Comparison of ENCODE assay signal across 9 cellular contexts in the genomic region with DNA sequence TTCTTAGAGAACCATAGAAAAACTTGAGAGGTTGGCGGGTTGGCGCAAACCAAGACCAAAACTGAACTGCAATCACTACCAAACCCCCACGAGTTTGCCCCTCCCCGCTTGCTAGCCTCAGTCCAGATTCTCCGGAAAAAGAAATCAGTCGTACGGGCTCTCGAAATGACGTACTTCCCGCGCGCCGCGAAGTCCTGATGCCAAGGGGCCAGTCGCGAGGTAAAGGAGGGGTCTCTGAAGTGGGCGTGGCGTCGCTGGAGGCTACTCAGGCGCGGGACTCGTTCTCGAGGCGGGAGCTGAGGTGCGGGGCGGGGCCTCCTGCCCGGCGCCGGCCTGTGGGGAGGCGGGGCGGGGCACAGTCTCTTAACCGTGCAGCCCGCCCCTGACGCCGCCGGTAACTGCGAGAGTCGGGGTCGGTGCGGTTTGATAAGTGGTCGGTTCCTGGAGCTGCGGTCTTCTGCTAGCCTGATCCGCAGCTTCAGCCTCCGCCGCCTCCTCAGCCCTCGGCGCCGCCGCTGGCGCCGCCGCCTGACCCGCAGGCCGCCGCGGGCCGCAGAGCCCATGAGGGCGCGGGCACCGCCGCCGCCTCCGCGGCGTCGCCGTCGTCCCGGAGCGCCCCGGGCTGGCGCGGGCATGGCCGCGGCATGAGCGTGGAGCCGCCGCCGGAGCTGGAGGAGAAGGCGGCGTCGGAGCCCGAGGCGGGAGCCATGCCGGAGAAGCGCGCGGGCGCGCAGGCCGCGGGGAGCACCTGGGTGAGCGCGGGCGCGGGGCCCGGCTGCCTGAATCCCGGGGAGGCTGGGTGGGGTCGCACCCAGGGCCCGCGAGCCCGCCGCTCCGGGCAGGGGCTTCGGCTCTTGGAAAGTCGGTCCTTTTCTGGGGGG. TPM values are rescaled to one million over a fixed set of nuclear protein-coding genes. Genes with fewer than 3 reads are reported as not detected.
A peak's percentile ranks its signal among the peaks of the same experiment; 100 is the strongest.
DNase-seq lines count a peak whose midpoint lies in the region; ATAC-seq lines count a peak whose summit lies in the region.
"Not testable (repeated sequence)": the region's sequence is repeated elsewhere in the genome, so short reads cannot be mapped to it uniquely, and the experiment has no call there.
"Had no signal": no experiment of that assay in that cellular context is flagged by ENCODE, and none has a peak within 500 bp of the region (broad histone marks: within the 10 kb centered on the region; RNA-seq: fewer than 3 reads in every experiment).

No MANE protein-coding gene starts in this region.

- H3K27ac Mint-ChIP-seq in activated CD4-positive, alpha-beta T cell treated with anti-CD3 and anti-CD28 coated beads, Interleukin-2, amount 10 ng/mL, durations not matched to agents 24 days and 14 days = peak overlapping the region; percentile 91

- peaks cover 12% of the 10 kb centered on the region for H3K4me1 Mint-ChIP-seq in activated CD4-positive, alpha-beta T cell treated with anti-CD3 and anti-CD28 coated beads, Interleukin-2, amount 10 ng/mL, durations not matched to agents 24 days and 14 days

- ATAC-seq in GM19395 (IDR thresholded peaks at IDR 0.05; ENCODE audit: unreplicated experiment) = peak; percentile 90
- ATAC-seq in HG03521 (IDR thresholded peaks at IDR 0.05; ENCODE audit: unreplicated experiment) = peak; percentile 87
- ATAC-seq in left lobe of liver = peak; percentile 99

- not testable (repeated sequence) for H3K9me3 Mint-ChIP-seq in activated CD4-positive, alpha-beta T cell treated with anti-CD3 and anti-CD28 coated beads, Interleukin-2, amount 10 ng/mL, durations not matched to agents 24 days and 14 days

- DNase-seq in CD1c-positive myeloid dendritic cell (ENCODE audit: extremely low spot score) = peak; percentile 93
- DNase-seq in NCI-H526 treated with DMSO at 0.1 percent for 48 hours (lab: John Stamatoyannopoulos, UW) = peak; percentile 73
- peak; percentile 98 for DNase-seq in activated CD4-positive, alpha-beta T cell treated with anti-CD3 and anti-CD28 coated beads, Interleukin-2, amount 10 ng/mL, durations not matched to agents 24 days and 14 days
- DNase-seq in dedifferentiated amniotic fluid mesenchymal stem cell (ENCODE audit: extremely low spot score) = peak; percentile 81
- DNase-seq in left lobe of liver (ENCODE audit: low spot score) = peak; percentile 94
- peak; percentile 89 to 92 for DNase-seq in stimulated activated CD4-positive, alpha-beta T cell treated with anti-CD3 and anti-CD28 coated beads, Interleukin-2, amount 100 ng/mL, for 24 hours

- H3K27me3 Mint-ChIP-seq in activated CD4-positive, alpha-beta T cell treated with anti-CD3 and anti-CD28 coated beads, Interleukin-2, amount 10 ng/mL, durations not matched to agents 24 days and 14 days = not testable (repeated sequence)

- intact Hi-C loops in activated CD4-positive, alpha-beta T cell treated with anti-CD3 and anti-CD28 coated beads, Interleukin-2, amount 10 ng/mL, durations not matched to agents 24 days and 14 days (cut with micrococcal nuclease) = not testable (repeated sequence)

- not testable (repeated sequence) for H3K36me3 Mint-ChIP-seq in activated CD4-positive, alpha-beta T cell treated with anti-CD3 and anti-CD28 coated beads, Interleukin-2, amount 10 ng/mL, durations not matched to agents 24 days and 14 days (ENCODE audit: low read depth)

- peak overlapping the region; percentile 88 for H3K4me3 Mint-ChIP-seq in activated CD4-positive, alpha-beta T cell treated with anti-CD3 and anti-CD28 coated beads, Interleukin-2, amount 10 ng/mL, durations not matched to agents 24 days and 14 days

RNA-seq across cellular contexts. Expression of gene NUTM2F, which starts 46.0 kb away (rescaled TPM):
- total RNA-seq in activated CD4-positive, alpha-beta T cell treated with anti-CD3 and anti-CD28 coated beads, Interleukin-2, amount 10 ng/mL, durations not matched to agents 24 days and 14 days = not detected in 2 replicates
- 0.08 TPM for total RNA-seq in left lobe of liver
- total RNA-seq: temporal lobe had no signal

Comparison
In these comparisons a context has a peak if more than half of its experiments do, and no peak if none do; other contexts are left out.
1. Peak in every context shown above with its lines: DNase-seq and ATAC-seq.